ENCODE assay signal across 24 cellular contexts in the genomic region with DNA sequence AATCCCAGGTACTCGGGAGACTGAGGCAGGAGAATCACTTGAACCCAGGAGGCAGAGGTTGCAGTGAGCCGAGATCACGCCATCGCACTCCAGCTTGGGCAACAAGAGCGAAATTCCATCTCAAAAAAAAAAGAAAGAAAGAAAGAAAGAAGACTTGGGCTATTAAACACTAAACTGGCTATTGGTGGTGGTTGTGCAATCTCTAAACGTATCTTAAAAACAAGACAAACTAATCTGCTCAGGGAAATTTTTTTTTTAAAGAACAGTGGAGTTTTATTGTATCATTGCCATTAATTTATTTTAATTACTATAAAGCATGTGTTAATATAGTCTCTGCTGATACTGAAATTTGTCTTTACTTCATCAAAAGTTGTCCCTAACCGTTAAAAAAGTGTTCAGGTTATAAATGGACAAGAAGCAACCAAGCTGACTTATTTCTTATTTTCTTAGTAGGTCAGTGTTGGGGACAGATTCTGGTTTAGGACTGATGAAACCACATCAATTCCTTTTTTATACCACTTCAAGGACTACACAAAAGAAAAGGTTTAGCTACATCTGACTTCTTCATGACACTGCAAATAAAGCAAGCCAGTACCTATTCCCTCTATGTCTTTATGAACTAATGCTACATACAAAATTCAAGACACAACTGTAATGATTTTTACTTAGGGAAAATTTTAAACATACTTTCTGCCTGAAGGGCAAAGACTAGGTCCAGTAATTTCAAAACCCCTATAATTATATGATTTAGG.
A peak's percentile ranks its signal among the peaks of the same experiment; 100 is the strongest.
DNase-seq lines count a peak whose midpoint lies in the region; ATAC-seq, FAIRE-seq and TF ChIP-seq lines count a peak whose summit lies in the region.
"Had no signal": no experiment of that assay in that cellular context is flagged by ENCODE, and none has a peak within 500 bp of the region (broad histone marks: within the 10 kb centered on the region; RNA-seq: fewer than 3 reads in every experiment).

No MANE protein-coding gene starts in this region.

- H3K79me2 ChIP-seq in MM.1S (ENCODE audit: low read length) (no peaks in the 10 kb centered on the region), HepG2 (ENCODE audit: insufficient read depth, low read length) (no peaks in the 10 kb centered on the region)
- H3K79me2 ChIP-seq: parathyroid adenoma had no signal

- TF ChIP-seq CTCF in MM.1S (IDR thresholded peaks at IDR 0.05; ENCODE audit: low read length) (no peak), HepG2 (CRISPR knock-in tag; IDR thresholded peaks at IDR 0.05) (no peak)

- WGBS in HepG2 (ENCODE audit: low lambda C conversion rate), result 14% methylated on average over 7 of the region's 7 CpGs

- H3K9me3 ChIP-seq in BLaER1, result peaks cover 6% of the 10 kb centered on the region; the same call in 1 of the 2 replicates
- no peaks in the 10 kb centered on the region for H3K9me3 ChIP-seq in MM.1S (replicated peaks; ENCODE audit: insufficient read depth, low read length)
- no peaks in the 10 kb centered on the region for H3K9me3 ChIP-seq in HepG2 (ENCODE audit: low read length)
- H3K9me3 ChIP-seq: HAP-1, heart right ventricle had no signal

- H2AFZ ChIP-seq in MM.1S (ENCODE audit: low read length) (no peak overlapping the region), HepG2 (ENCODE audit: low read length) (no peak overlapping the region)
- H2AFZ ChIP-seq: parathyroid adenoma had no signal

- DNase-seq in MM.1S, result no peak
- no peak for DNase-seq in activated CD8-positive, alpha-beta memory T cell treated with anti-CD3 and anti-CD28 coated beads, Interleukin-2, amount 50 U/mL, for 4 hours
- DNase-seq in immature natural killer cell, result no peak
- DNase-seq in HepG2 (ENCODE audit: low spot score), result no peak
- DNase-seq: activated CD4-positive, alpha-beta T cell treated with anti-CD3 and anti-CD28 coated beads, Interleukin-2, amount 50 U/mL, for 1 hour; activated T-cell treated with anti-CD3 and anti-CD28 coated beads for 4 hours; CD4-positive, alpha-beta T cell; DMS79 treated with DMSO at 0.1 percent for 48 hours; heart right ventricle; natural killer cell; NCI-H187 treated with DMSO at 0.1 percent for 48 hours; NCI-H446 treated with DMSO at 0.1 percent for 48 hours; SW 1271 had no signal

- no peaks in the 10 kb centered on the region for H3K27me3 ChIP-seq in BLaER1
- peaks cover 19% of the 10 kb centered on the region; the same call in 1 of the 2 replicates for H3K27me3 ChIP-seq in MM.1S (replicated peaks; ENCODE audit: insufficient read depth, low read length)
- H3K27me3 ChIP-seq in HepG2 (ENCODE audit: control insufficient read depth in 1 of 2, insufficient read depth in 2 of 2, low read length in 2 of 2), result no peaks in the 10 kb centered on the region

- TF ChIP-seq RAD21 in HepG2 (CRISPR knock-in tag; IDR thresholded peaks at IDR 0.05), result no peak

- peak overlapping the region; percentile 70 for H3K4me2 ChIP-seq in BLaER1
- H3K4me2 ChIP-seq in MM.1S (ENCODE audit: low read depth, low read length), result 0 out of 2 replicates have a peak overlapping the region, but pooled peaks have one; percentile 22
- no peak overlapping the region for H3K4me2 ChIP-seq in HepG2 (ENCODE audit: low read depth, low read length)

- H3K9ac ChIP-seq in BLaER1 (no peak overlapping the region), MM.1S (ENCODE audit: low read length) (no peak overlapping the region), HepG2 (ENCODE audit: insufficient read depth, low read depth, low read length) (no peak overlapping the region)
- H3K9ac ChIP-seq: parathyroid adenoma had no signal

- peak; percentile 18 for ATAC-seq in GM18868 (IDR thresholded peaks at IDR 0.05; ENCODE audit: unreplicated experiment)
- peak; percentile 7 for ATAC-seq in HG02759 (IDR thresholded peaks at IDR 0.05; ENCODE audit: unreplicated experiment)
- no peak for ATAC-seq in HG02798 (IDR thresholded peaks at IDR 0.05; ENCODE audit: poor library complexity, unreplicated experiment)
- ATAC-seq in HepG2, result no peak
- ATAC-seq: heart right ventricle, natural killer cell, sciatic nerve had no signal

- H3K27me3 Mint-ChIP-seq in immature natural killer cell (ENCODE audit: low read depth in 3 of 3), result peaks cover 0 to under 1% (median 0%) of the 10 kb centered on the region in 3 donors
- H3K27me3 Mint-ChIP-seq: activated naive CD4-positive, alpha-beta T cell treated with anti-CD3 and anti-CD28 coated beads, Interleukin-2, amount 50 U/mL, for 24 hours; CD4-positive, alpha-beta T cell had no signal

- no peak for FAIRE-seq in HepG2 (lab: Jason Lieb, UNC)
- FAIRE-seq: islet of Langerhans, urothelium cell line had no signal

- H3K27ac Mint-ChIP-seq in immature natural killer cell, result peak overlapping the region in 1 of 6 donors; percentile 1
- H3K27ac Mint-ChIP-seq: CD4-positive, alpha-beta T cell; natural killer cell had no signal

- H3K4me3 Mint-ChIP-seq in immature natural killer cell, result no peak overlapping the region
- H3K4me3 Mint-ChIP-seq: activated naive CD4-positive, alpha-beta T cell treated with anti-CD3 and anti-CD28 coated beads, Interleukin-2, amount 50 U/mL, for 24 hours; CD4-positive, alpha-beta T cell; natural killer cell had no signal

- H3K4me1 Mint-ChIP-seq in immature natural killer cell, result peaks cover 38 to 49% of the 10 kb centered on the region in 2 donors

- in situ Hi-C loops in HepG2 (cut with HindIII; ENCODE audit: extremely low pct_ligation_motif_present, low pct_unique_long_range_greater_than_20kb), result no loop called here

- CTCF ChIA-PET in HepG2 (lab: Yijun Ruan, JAX; ENCODE audit: low intra/inter-chr PET ratio, low total read pairs), result no interaction called here

- TF ChIP-seq EP300 in HepG2 (IDR thresholded peaks at IDR 0.05; ENCODE audit: low read depth in 2 of 2, low read length in 2 of 2) (no peak), HepG2 (CRISPR knock-in tag; IDR thresholded peaks at IDR 0.05; ENCODE audit: borderline replicate concordance) (no peak)

- TF ChIP-seq POLR2A in HepG2 (IDR thresholded peaks at IDR 0.05; ENCODE audit: insufficient read depth in 1 of 2, low read depth in 2 of 2, low read length in 2 of 2), result no peak

- no TSS peak for BruUV-seq in HepG2 (replicated peaks; lab: Mats Ljungman, UMichigan)

- peaks cover 12% of the 10 kb centered on the region; the same call in 1 of the 2 replicates for H3F3A ChIP-seq in MM.1S (ENCODE audit: insufficient read depth, low read length)

- no peaks in the 10 kb centered on the region for H3K9me2 ChIP-seq in MM.1S (replicated peaks; ENCODE audit: insufficient read depth, low read length)

- H3K27ac ChIP-seq in BLaER1, result peak overlapping the region; percentile 20; the same call in 1 of the 2 replicates
- no peak overlapping the region for H3K27ac ChIP-seq in MM.1S (ENCODE audit: low read length)
- H3K27ac ChIP-seq in HepG2 (ENCODE audit: extremely low read length, insufficient read depth, low read length), result no peak overlapping the region
- H3K27ac ChIP-seq: heart right ventricle, parathyroid adenoma had no signal

- intact Hi-C loops in HepG2 (cut with micrococcal nuclease; ENCODE audit: unreplicated experiment), result no loop called here

- H3K4me3 ChIP-seq in BLaER1, result no peak overlapping the region
- H3K4me3 ChIP-seq in MM.1S (ENCODE audit: low read length), result no peak overlapping the region
- H3K4me3 ChIP-seq in HepG2 (replicated peaks in 1 of 3; ENCODE audit: insufficient read depth in 1 of 3, low read depth in 2 of 3, low read length in 3 of 3), result no peak overlapping the region
- H3K4me3 ChIP-seq: HAP-1, heart right ventricle, lung had no signal

- POLR2A ChIA-PET in HepG2 (lab: Yijun Ruan, JAX), result no interaction called here

- H3K36me3 ChIP-seq in BLaER1 (no peaks in the 10 kb centered on the region), MM.1S (replicated peaks; ENCODE audit: insufficient read depth, low read length) (no peaks in the 10 kb centered on the region), HepG2 (replicated peaks in 1 of 2; ENCODE audit: control insufficient read depth in 1 of 2, insufficient read depth in 2 of 2, low read length in 2 of 2) (no peaks in the 10 kb centered on the region)
- H3K36me3 ChIP-seq: HAP-1, heart right ventricle had no signal

- H3K9me3 Mint-ChIP-seq in immature natural killer cell, result no peaks in the 10 kb centered on the region
- H3K9me3 Mint-ChIP-seq: activated naive CD4-positive, alpha-beta T cell treated with anti-CD3 and anti-CD28 coated beads, Interleukin-2, amount 50 U/mL, for 24 hours; CD4-positive, alpha-beta T cell; natural killer cell had no signal

- H4K20me1 ChIP-seq in BLaER1, result no peaks in the 10 kb centered on the region
- no peaks in the 10 kb centered on the region for H4K20me1 ChIP-seq in MM.1S (ENCODE audit: insufficient read depth, low read length)
- no peaks in the 10 kb centered on the region for H4K20me1 ChIP-seq in HepG2 (ENCODE audit: insufficient read depth, low read length)

- H3K4me1 ChIP-seq in BLaER1, result peaks cover 61% of the 10 kb centered on the region
- H3K4me1 ChIP-seq in MM.1S (ENCODE audit: low read length), result peaks cover 41% of the 10 kb centered on the region
- no peaks in the 10 kb centered on the region for H3K4me1 ChIP-seq in HepG2 (ENCODE audit: insufficient read depth, low read length)
- H3K4me1 ChIP-seq: HAP-1, parathyroid adenoma had no signal

- peaks cover 0 to 2% (median 0%) of the 10 kb centered on the region in 3 donors for H3K36me3 Mint-ChIP-seq in immature natural killer cell
- H3K36me3 Mint-ChIP-seq: activated naive CD4-positive, alpha-beta T cell treated with anti-CD3 and anti-CD28 coated beads, Interleukin-2, amount 50 U/mL, for 24 hours; natural killer cell had no signal

TF ChIP-seq in HepG2, 621 proteins besides CTCF, POLR2A, EP300 and RAD21 (continues in another document):
- no peak for TF ChIP-seq ZSCAN12 (CRISPR knock-in tag; IDR thresholded peaks at IDR 0.05)
- TF ChIP-seq, protein P1, sequence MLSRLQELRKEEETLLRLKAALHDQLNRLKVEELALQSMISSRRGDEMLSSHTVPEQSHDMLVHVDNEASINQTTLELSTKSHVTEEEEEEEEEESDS (CRISPR knock-in tag; IDR thresholded peaks at IDR 0.05; ENCODE audit: borderline replicate concordance), result no peak
- no peak for TF ChIP-seq POLR2AphosphoS2 (IDR thresholded peaks at IDR 0.05; ENCODE audit: low read depth, low read length)

Comparison
In these comparisons a context has a peak if more than half of its experiments do, and no peak if none do; other contexts are left out.
1. ATAC-seq: peak in GM18868 (single experiment) and HG02759 (single experiment); none in HG02798 (single experiment) and HepG2 (single experiment).